In genomic region chr9:107816187-107817021, GRCh38 we compare ENCODE assay signal across 22 cellular contexts.
DNase-seq lines count a peak whose midpoint lies in the region; ATAC-seq and TF ChIP-seq lines count a peak whose summit lies in the region.
"Had no signal": no experiment of that assay in that cellular context is flagged by ENCODE, and none has a peak within 500 bp of the region (broad histone marks: within the 10 kb centered on the region; RNA-seq: fewer than 3 reads in every experiment).

No MANE protein-coding gene starts in this region.

- peak; percentile 58 for ATAC-seq in GM19463 (IDR thresholded peaks at IDR 0.05; ENCODE audit: unreplicated experiment)
- peak; percentile 86 for ATAC-seq in HG03432 (IDR thresholded peaks at IDR 0.05; ENCODE audit: unreplicated experiment)
- no peak for ATAC-seq in activated CD4-positive, CD25-positive, alpha-beta regulatory T cell treated with anti-CD3 and anti-CD28 coated beads, Interleukin-2, amount 50 U/mL, for 24 hours
- ATAC-seq: SK-N-SH treated with all-trans-retinoic acid at 6 μM for 48 hours had no signal

- TF ChIP-seq CTCF in GM12864 (IDR thresholded peaks at IDR 0.05; ENCODE audit: low read depth, low read length, missing control alignments) (no peak), fibroblast of villous mesenchyme (IDR thresholded peaks at IDR 0.05; ENCODE audit: insufficient read depth, low read depth, low read length) (no peak)

- H3K4me3 ChIP-seq in GM12864 (ENCODE audit: low read depth, low read length) (no peak overlapping the region), fibroblast of villous mesenchyme (ENCODE audit: low read depth, low read length) (no peak overlapping the region)
- H3K4me3 ChIP-seq: MG63, upper lobe of left lung had no signal

- DNase-seq in GM12864 (ENCODE audit: low read depth) (peak; percentile 12), fibroblast of villous mesenchyme (ENCODE audit: low read depth) (peak; percentile 21), NOMO-1 treated with DMSO at 0.1 percent for 48 hours (lab: John Stamatoyannopoulos, UW; ENCODE audit: unreplicated experiment) (no peak), OCI-M2 (lab: John Stamatoyannopoulos, UW; ENCODE audit: unreplicated experiment) (no peak), NCI-H1436 (lab: John Stamatoyannopoulos, UW) (no peak)
- DNase-seq: ACHN; activated CD4-positive, alpha-beta T cell treated with anti-CD3 and anti-CD28 coated beads for 48 hours; activated CD8-positive, alpha-beta memory T cell treated with anti-CD3 and anti-CD28 coated beads, Interleukin-2, amount 50 U/mL, for 4 hours; activated gamma-delta T cell treated with Interleukin-2 at 50 U/mL for 16 hours; CD4-positive, CD25-positive, alpha-beta regulatory T cell; cerebellar nuclear complex; DND-41; hypothalamus; MG63; midbrain; NCI-H524 treated with DMSO at 0.1 percent for 48 hours; stimulated activated naive CD4-positive, alpha-beta T cell treated with Interleukin-2 at 50 U/mL for 16 hours; upper lobe of left lung had no signal

Comparison
In these comparisons a context has a peak if more than half of its experiments do, and no peak if none do; other contexts are left out.
1. DNase-seq: peak in GM12864 (single experiment) and fibroblast of villous mesenchyme (single experiment); none in NOMO-1 treated with DMSO at 0.1 percent for 48 hours (single experiment), OCI-M2 (single experiment) and NCI-H1436 (single experiment).
2. ATAC-seq: peak in GM19463 (single experiment) and HG03432 (single experiment); none in activated CD4-positive, CD25-positive, alpha-beta regulatory T cell treated with anti-CD3 and anti-CD28 coated beads, Interleukin-2, amount 50 U/mL, for 24 hours (0 of 2).